In genomic region chr6:31660998-31661866, GRCh38 we compare ENCODE assay signal across 1 cellular context.
TF ChIP-seq lines count a peak whose summit lies in the region.

No MANE protein-coding gene starts in this region.

TF ChIP-seq in GM23338, 12 proteins besides CTCF, POLR2A, EP300 and RAD21 (continued from another document):
- TF ChIP-seq, protein P1, sequence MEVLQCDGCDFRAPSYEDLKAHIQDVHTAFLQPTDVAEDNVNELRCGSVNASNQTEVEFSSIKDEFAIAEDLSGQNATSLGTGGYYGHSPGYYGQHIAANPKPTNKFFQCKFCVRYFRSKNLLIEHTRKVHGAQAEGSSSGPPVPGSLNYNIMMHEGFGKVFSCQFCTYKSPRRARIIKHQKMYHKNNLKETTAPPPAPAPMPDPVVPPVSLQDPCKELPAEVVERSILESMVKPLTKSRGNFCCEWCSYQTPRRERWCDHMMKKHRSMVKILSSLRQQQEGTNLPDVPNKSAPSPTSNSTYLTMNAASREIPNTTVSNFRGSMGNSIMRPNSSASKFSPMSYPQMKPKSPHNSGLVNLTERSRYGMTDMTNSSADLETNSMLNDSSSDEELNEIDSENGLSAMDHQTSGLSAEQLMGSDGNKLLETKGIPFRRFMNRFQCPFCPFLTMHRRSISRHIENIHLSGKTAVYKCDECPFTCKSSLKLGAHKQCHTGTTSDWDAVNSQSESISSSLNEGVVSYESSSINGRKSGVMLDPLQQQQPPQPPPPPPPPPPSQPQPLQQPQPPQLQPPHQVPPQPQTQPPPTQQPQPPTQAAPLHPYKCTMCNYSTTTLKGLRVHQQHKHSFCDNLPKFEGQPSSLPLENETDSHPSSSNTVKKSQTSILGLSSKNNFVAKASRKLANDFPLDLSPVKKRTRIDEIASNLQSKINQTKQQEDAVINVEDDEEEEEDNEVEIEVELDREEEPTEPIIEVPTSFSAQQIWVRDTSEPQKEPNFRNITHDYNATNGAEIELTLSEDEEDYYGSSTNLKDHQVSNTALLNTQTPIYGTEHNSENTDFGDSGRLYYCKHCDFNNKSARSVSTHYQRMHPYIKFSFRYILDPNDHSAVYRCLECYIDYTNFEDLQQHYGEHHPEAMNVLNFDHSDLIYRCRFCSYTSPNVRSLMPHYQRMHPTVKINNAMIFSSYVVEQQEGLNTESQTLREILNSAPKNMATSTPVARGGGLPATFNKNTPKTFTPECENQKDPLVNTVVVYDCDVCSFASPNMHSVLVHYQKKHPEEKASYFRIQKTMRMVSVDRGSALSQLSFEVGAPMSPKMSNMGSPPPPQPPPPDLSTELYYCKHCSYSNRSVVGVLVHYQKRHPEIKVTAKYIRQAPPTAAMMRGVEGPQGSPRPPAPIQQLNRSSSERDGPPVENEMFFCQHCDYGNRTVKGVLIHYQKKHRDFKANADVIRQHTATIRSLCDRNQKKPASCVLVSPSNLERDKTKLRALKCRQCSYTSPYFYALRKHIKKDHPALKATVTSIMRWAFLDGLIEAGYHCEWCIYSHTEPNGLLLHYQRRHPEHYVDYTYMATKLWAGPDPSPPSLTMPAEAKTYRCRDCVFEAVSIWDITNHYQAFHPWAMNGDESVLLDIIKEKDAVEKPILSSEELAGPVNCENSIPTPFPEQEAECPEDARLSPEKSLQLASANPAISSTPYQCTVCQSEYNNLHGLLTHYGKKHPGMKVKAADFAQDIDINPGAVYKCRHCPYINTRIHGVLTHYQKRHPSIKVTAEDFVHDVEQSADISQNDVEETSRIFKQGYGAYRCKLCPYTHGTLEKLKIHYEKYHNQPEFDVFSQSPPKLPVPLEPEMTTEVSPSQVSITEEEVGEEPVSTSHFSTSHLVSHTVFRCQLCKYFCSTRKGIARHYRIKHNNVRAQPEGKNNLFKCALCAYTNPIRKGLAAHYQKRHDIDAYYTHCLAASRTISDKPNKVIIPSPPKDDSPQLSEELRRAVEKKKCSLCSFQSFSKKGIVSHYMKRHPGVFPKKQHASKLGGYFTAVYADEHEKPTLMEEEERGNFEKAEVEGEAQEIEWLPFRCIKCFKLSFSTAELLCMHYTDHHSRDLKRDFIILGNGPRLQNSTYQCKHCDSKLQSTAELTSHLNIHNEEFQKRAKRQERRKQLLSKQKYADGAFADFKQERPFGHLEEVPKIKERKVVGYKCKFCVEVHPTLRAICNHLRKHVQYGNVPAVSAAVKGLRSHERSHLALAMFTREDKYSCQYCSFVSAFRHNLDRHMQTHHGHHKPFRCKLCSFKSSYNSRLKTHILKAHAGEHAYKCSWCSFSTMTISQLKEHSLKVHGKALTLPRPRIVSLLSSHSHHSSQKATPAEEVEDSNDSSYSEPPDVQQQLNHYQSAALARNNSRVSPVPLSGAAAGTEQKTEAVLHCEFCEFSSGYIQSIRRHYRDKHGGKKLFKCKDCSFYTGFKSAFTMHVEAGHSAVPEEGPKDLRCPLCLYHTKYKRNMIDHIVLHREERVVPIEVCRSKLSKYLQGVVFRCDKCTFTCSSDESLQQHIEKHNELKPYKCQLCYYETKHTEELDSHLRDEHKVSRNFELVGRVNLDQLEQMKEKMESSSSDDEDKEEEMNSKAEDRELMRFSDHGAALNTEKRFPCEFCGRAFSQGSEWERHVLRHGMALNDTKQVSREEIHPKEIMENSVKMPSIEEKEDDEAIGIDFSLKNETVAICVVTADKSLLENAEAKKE (CRISPR knock-in tag; IDR thresholded peaks at IDR 0.05): no peak
- TF ChIP-seq NANOG (IDR thresholded peaks at IDR 0.05; ENCODE audit: borderline replicate concordance) (no peak), ZNF114 (CRISPR knock-in tag; IDR thresholded peaks at IDR 0.05) (no peak), STAT1 (IDR thresholded peaks at IDR 0.05; ENCODE audit: unreplicated experiment) (no peak), ETS1 (IDR thresholded peaks at IDR 0.05) (no peak), ZNF331 (CRISPR knock-in tag; IDR thresholded peaks at IDR 0.05; ENCODE audit: low read depth) (no peak), CREB1 (CRISPR knock-in tag; IDR thresholded peaks at IDR 0.05; ENCODE audit: low read depth) (no peak)
- TF ChIP-seq, protein P2, sequence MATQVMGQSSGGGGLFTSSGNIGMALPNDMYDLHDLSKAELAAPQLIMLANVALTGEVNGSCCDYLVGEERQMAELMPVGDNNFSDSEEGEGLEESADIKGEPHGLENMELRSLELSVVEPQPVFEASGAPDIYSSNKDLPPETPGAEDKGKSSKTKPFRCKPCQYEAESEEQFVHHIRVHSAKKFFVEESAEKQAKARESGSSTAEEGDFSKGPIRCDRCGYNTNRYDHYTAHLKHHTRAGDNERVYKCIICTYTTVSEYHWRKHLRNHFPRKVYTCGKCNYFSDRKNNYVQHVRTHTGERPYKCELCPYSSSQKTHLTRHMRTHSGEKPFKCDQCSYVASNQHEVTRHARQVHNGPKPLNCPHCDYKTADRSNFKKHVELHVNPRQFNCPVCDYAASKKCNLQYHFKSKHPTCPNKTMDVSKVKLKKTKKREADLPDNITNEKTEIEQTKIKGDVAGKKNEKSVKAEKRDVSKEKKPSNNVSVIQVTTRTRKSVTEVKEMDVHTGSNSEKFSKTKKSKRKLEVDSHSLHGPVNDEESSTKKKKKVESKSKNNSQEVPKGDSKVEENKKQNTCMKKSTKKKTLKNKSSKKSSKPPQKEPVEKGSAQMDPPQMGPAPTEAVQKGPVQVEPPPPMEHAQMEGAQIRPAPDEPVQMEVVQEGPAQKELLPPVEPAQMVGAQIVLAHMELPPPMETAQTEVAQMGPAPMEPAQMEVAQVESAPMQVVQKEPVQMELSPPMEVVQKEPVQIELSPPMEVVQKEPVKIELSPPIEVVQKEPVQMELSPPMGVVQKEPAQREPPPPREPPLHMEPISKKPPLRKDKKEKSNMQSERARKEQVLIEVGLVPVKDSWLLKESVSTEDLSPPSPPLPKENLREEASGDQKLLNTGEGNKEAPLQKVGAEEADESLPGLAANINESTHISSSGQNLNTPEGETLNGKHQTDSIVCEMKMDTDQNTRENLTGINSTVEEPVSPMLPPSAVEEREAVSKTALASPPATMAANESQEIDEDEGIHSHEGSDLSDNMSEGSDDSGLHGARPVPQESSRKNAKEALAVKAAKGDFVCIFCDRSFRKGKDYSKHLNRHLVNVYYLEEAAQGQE (IDR thresholded peaks at IDR 0.05; ENCODE audit: unreplicated experiment): no peak
TF ChIP-seq in GM23338: peak in this region for 0.
